19 cellular contexts compared by ENCODE assay signal in the genomic region with DNA sequence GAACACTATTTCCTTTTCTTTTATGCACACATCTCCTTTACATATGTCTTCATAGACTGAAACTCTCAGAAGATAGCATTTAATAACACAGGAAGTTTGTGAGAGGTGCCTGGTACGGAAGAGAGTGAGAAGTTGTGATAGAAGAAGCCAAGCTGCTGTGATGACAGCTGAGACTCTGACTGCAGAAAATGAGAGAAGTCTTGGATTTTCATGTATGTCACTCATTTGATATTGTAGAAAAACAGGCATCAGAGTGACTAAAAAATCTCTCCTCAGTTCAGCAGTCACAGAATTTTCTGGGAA.
DNase-seq lines count a peak whose midpoint lies in the region; ATAC-seq, FAIRE-seq and TF ChIP-seq lines count a peak whose summit lies in the region.
"Had no signal": no experiment of that assay in that cellular context is flagged by ENCODE, and none has a peak within 500 bp of the region (broad histone marks: within the 10 kb centered on the region; RNA-seq: fewer than 3 reads in every experiment).

No MANE protein-coding gene starts in this region.

- H3K79me2 ChIP-seq in GM12878 (ENCODE audit: control insufficient read depth, insufficient read depth, low read length): no peaks in the 10 kb centered on the region

- no peak overlapping the region for H2AFZ ChIP-seq in GM12878 (ENCODE audit: control insufficient read depth, low read depth, low read length)

- H3K4me3 Mint-ChIP-seq in activated CD4-positive, alpha-beta T cell treated with anti-CD3 and anti-CD28 coated beads for 36 hours: no peak overlapping the region
- H3K4me3 Mint-ChIP-seq: CD4-positive, alpha-beta T cell had no signal

- BruUV-seq in GM12878 (replicated peaks; lab: Mats Ljungman, UMichigan): no TSS peak

- intact Hi-C loops in GM12878 (cut with micrococcal nuclease; ENCODE audit: unreplicated experiment): no loop called here
- intact Hi-C loops in activated CD4-positive, alpha-beta T cell treated with anti-CD3 and anti-CD28 coated beads for 36 hours (cut with DNase I, micrococcal nuclease): no loop called here

- no peaks in the 10 kb centered on the region for H3K27me3 Mint-ChIP-seq in activated CD4-positive, alpha-beta T cell treated with anti-CD3 and anti-CD28 coated beads for 36 hours
- H3K27me3 Mint-ChIP-seq: CD4-positive, alpha-beta T cell had no signal

- TF ChIP-seq CTCF in GM12878 (IDR thresholded peaks at IDR 0.05 in 2 of 3, conservative IDR thresholded peaks at IDR 0.05 in 1 of 3; ENCODE audit: control insufficient read depth in 2 of 3, extremely low read depth in 1 of 3, insufficient read depth in 1 of 3, low read depth in 3 of 3, low read length in 3 of 3): no peak
- TF ChIP-seq CTCF in liver (IDR thresholded peaks at IDR 0.05; ENCODE audit: low read depth, low read length, missing input control): no peak

- H3K36me3 Mint-ChIP-seq in activated CD4-positive, alpha-beta T cell treated with anti-CD3 and anti-CD28 coated beads for 36 hours (ENCODE audit: low read depth): no peaks in the 10 kb centered on the region
- H3K36me3 Mint-ChIP-seq in activated naive CD4-positive, alpha-beta T cell treated with anti-CD3 and anti-CD28 coated beads, Interleukin-2, amount 50 U/mL, for 72 hours: no peaks in the 10 kb centered on the region

- ATAC-seq in HG02678 (IDR thresholded peaks at IDR 0.05; ENCODE audit: unreplicated experiment) (peak; percentile 42), GM12878 (peak; percentile 28; the same call in 2 of the 3 replicates)
- no peak for ATAC-seq in activated CD4-positive, alpha-beta T cell treated with anti-CD3 and anti-CD28 coated beads for 36 hours
- ATAC-seq in activated naive CD4-positive, alpha-beta T cell treated with anti-CD3 and anti-CD28 coated beads, Interleukin-2, amount 50 U/mL, for 72 hours: no peak

- H3K36me3 ChIP-seq in GM12878 (ENCODE audit: control insufficient read depth in 2 of 2, insufficient read depth in 2 of 2, low read length in 1 of 2) (no peaks in the 10 kb centered on the region), liver (ENCODE audit: control insufficient read depth in 4 of 4, insufficient read depth in 3 of 4, low read depth in 1 of 4, low read length in 3 of 4) (no peaks in the 10 kb centered on the region)

- no peak overlapping the region for H3K4me2 ChIP-seq in GM12878 (ENCODE audit: control insufficient read depth, insufficient read depth)
- H3K4me2 ChIP-seq: KMS-11 had no signal

- H3K27ac ChIP-seq in GM12878 (ENCODE audit: control insufficient read depth, insufficient read depth): no peak overlapping the region
- peak overlapping the region; percentile 89 to 92 for H3K27ac ChIP-seq in liver (ENCODE audit: low read depth in 1 of 2, low read length in 2 of 2)
- H3K27ac ChIP-seq: KMS-11 had no signal

- SMC1A ChIA-PET in GM12878 (lab: Charles Lee; ENCODE audit: uncharacterized antibody, unreplicated experiment): interaction anchor here (0.8 to 4.3 kb wide), 15 partner anchors 9 to 157 kb away, joined by 3 to 44 read pairs (median 5); no protein-coding TSS in a partner anchor

- no peak for TF ChIP-seq EP300 in GM12878 (IDR thresholded peaks at IDR 0.05; ENCODE audit: borderline replicate concordance in 1 of 2, control insufficient read depth in 1 of 2, low read depth in 2 of 2, low read length in 2 of 2)

- no peak overlapping the region for H3K27ac Mint-ChIP-seq in activated CD4-positive, alpha-beta T cell treated with anti-CD3 and anti-CD28 coated beads for 36 hours
- no peak overlapping the region for H3K27ac Mint-ChIP-seq in activated naive CD4-positive, alpha-beta T cell treated with anti-CD3 and anti-CD28 coated beads, Interleukin-2, amount 50 U/mL, for 72 hours
- H3K27ac Mint-ChIP-seq: CD4-positive, alpha-beta T cell had no signal

- TF ChIP-seq RAD21 in GM12878 (IDR thresholded peaks at IDR 0.05; ENCODE audit: insufficient read depth, low read depth, low read length) (no peak), liver (IDR thresholded peaks at IDR 0.05) (no peak)

- H3K4me1 ChIP-seq in GM12878 (ENCODE audit: control insufficient read depth, insufficient read depth, low read length) (no peaks in the 10 kb centered on the region), liver (ENCODE audit: control insufficient read depth in 4 of 4, insufficient read depth in 4 of 4, low read length in 3 of 4) (peaks cover 0 to 10% (median 3%) of the 10 kb centered on the region in 4 donors)

- H4K20me1 ChIP-seq in GM12878 (ENCODE audit: control insufficient read depth, insufficient read depth): no peaks in the 10 kb centered on the region

- TF ChIP-seq POLR2A in GM12878 (IDR thresholded peaks at IDR 0.05; ENCODE audit: low read depth, low read length): no peak

- in situ Hi-C loops in GM12878 (cut with MboI): no loop called here

- H3K9me3 ChIP-seq in GM12878 (replicated peaks; ENCODE audit: control insufficient read depth, insufficient read depth, low read length) (no peaks in the 10 kb centered on the region), liver (ENCODE audit: control insufficient read depth in 4 of 4, low read length in 3 of 4) (no peaks in the 10 kb centered on the region)

- H3K9ac ChIP-seq in GM12878 (ENCODE audit: control insufficient read depth, insufficient read depth, low read length) (no peak overlapping the region), liver (ENCODE audit: low read depth in 1 of 2, low read length in 2 of 2) (no peak overlapping the region)
- H3K9ac ChIP-seq: KMS-11 had no signal

- DNase-seq in GM12878 (ENCODE audit: low read depth, low spot score) (no peak), Kasumi-1 (lab: John Stamatoyannopoulos, UW) (no peak), medulla oblongata (ENCODE audit: extremely low spot score) (no peak)
- DNase-seq in activated CD4-positive, alpha-beta T cell treated with anti-CD3 and anti-CD28 coated beads for 36 hours: no peak
- no peak for DNase-seq in activated naive CD4-positive, alpha-beta T cell treated with anti-CD3 and anti-CD28 coated beads, Interleukin-2, amount 50 U/mL, for 72 hours (ENCODE audit: low spot score in 2 of 2)
- DNase-seq: CD4-positive, alpha-beta T cell; COR-L47; DMS 273 treated with DMSO at 0.1 percent for 48 hours; H7; IMR-90; NCI-H1694 treated with DMSO at 0.1 percent for 48 hours; NCI-H2081 treated with DMSO at 0.1 percent for 48 hours; NCI-H2171 treated with DMSO at 0.1 percent for 48 hours; NCI-H526; Right ventricle myocardium superior had no signal

- H3K9me3 Mint-ChIP-seq in activated CD4-positive, alpha-beta T cell treated with anti-CD3 and anti-CD28 coated beads for 36 hours (ENCODE audit: low read depth): peaks cover 5% of the 10 kb centered on the region
- H3K9me3 Mint-ChIP-seq in activated naive CD4-positive, alpha-beta T cell treated with anti-CD3 and anti-CD28 coated beads, Interleukin-2, amount 50 U/mL, for 72 hours: peaks cover 10 to 11% of the 10 kb centered on the region in 2 donors

- H3K4me3 ChIP-seq in GM12878: no peak overlapping the region
- H3K4me3 ChIP-seq in liver (ENCODE audit: low read depth in 1 of 3, low read length in 3 of 3): no peak overlapping the region

- FAIRE-seq in GM12878 (lab: Jason Lieb, UNC): no peak
- FAIRE-seq: HTR-8/SVneo had no signal

- H3K4me1 Mint-ChIP-seq in activated CD4-positive, alpha-beta T cell treated with anti-CD3 and anti-CD28 coated beads for 36 hours: no peaks in the 10 kb centered on the region

- CTCF ChIA-PET in GM12878 (lab: Yijun Ruan, JAX): interaction anchor here (0.8 to 2.9 kb wide), 15 partner anchors 8 to 673 kb away, joined by 3 to 20 read pairs (median 3); no protein-coding TSS in a partner anchor
- CTCF ChIA-PET in activated CD4-positive, alpha-beta T cell treated with anti-CD3 and anti-CD28 coated beads for 36 hours (lab: Charles Lee): interaction anchor here (0.7 to 1.2 kb wide), 2 partner anchors 16 to 435 kb away, joined by 3 read pairs; no protein-coding TSS in a partner anchor

- RAD21 ChIA-PET in GM12878 (lab: Charles Lee; ENCODE audit: unreplicated experiment): interaction anchor here (0.6 to 2.4 kb wide), 7 partner anchors 10 to 431 kb away, joined by 3 to 10 read pairs (median 4); no protein-coding TSS in a partner anchor

- POLR2A ChIA-PET in GM12878 (lab: Charles Lee): interaction anchor here (1.0 to 1.9 kb wide), 3 partner anchors 12 to 15 kb away, joined by 4 to 6 read pairs (median 5); no protein-coding TSS in a partner anchor
- POLR2A ChIA-PET in activated CD4-positive, alpha-beta T cell treated with anti-CD3 and anti-CD28 coated beads for 36 hours (lab: Charles Lee): no interaction called here

- 0% methylated on average over 1 of the region's 1 CpG for WGBS in GM12878 (ENCODE audit: insufficient coverage, insufficient replicate concordance, low lambda C conversion rate, missing lambda C conversion rate)
- 31% methylated on average over 1 of the region's 1 CpG for WGBS in liver

- no peaks in the 10 kb centered on the region for H3K27me3 ChIP-seq in GM12878 (replicated peaks in 1 of 2; ENCODE audit: control insufficient read depth in 2 of 2, insufficient read depth in 2 of 2, low read length in 1 of 2)
- no peaks in the 10 kb centered on the region for H3K27me3 ChIP-seq in liver (ENCODE audit: control insufficient read depth in 4 of 4, insufficient read depth in 4 of 4, low read length in 3 of 4)

TF ChIP-seq in GM12878, 131 proteins besides CTCF, POLR2A, EP300 and RAD21 (continues in another document):
- no peak for TF ChIP-seq ZNF622 (IDR thresholded peaks at IDR 0.05)
- TF ChIP-seq KAT2A (conservative IDR thresholded peaks at IDR 0.05; ENCODE audit: control insufficient read depth, low read depth, low read length): no peak
- no peak for TF ChIP-seq JUND (IDR thresholded peaks at IDR 0.05; ENCODE audit: low read depth, low read length)

TF ChIP-seq in liver, 16 proteins besides CTCF, POLR2A, EP300 and RAD21 (continues in another document):
- TF ChIP-seq FOXA2 (IDR thresholded peaks at IDR 0.05) (no peak), MAX (IDR thresholded peaks at IDR 0.05) (no peak), TAF1 (conservative IDR thresholded peaks at IDR 0.05) (no peak), RXRA (IDR thresholded peaks at IDR 0.05) (no peak), EGR1 (IDR thresholded peaks at IDR 0.05; ENCODE audit: low read depth in 2 of 2) (no peak)

Comparison
In these comparisons a context has a peak if more than half of its experiments do, and no peak if none do; other contexts are left out.
1. ATAC-seq: peak in HG02678 (single experiment) and GM12878 (single experiment); none in activated CD4-positive, alpha-beta T cell treated with anti-CD3 and anti-CD28 coated beads for 36 hours (single experiment) and activated naive CD4-positive, alpha-beta T cell treated with anti-CD3 and anti-CD28 coated beads, Interleukin-2, amount 50 U/mL, for 72 hours (0 of 2).